Comparison of ENCODE assay signal across 7 cellular contexts in the genomic region with DNA sequence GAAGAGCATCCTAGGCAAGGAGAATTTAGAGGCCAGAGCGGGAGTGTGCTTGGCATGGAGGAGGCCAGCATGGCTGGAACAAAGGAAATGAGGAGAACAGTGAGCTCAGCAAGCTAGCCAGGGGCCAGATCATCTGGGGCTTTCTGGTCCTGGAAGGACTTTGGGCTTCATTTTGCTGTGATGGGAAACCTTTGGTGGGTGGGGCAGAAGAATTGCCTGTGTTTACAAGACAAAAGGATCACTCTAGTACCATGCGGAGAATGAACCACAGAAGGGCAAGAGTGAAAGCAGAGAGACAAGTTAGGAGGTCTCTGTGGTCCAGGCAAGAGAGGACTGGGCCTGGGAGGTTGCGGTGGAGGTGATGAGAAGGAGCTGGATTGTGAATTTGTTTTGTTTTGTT.
"Had no signal": no experiment of that assay in that cellular context is flagged by ENCODE, and none has a peak within 500 bp of the region (broad histone marks: within the 10 kb centered on the region; RNA-seq: fewer than 3 reads in every experiment).

No MANE protein-coding gene starts in this region.

- DNase-seq: GM23248, H7, HCEC 1CT, KBM-7 had no signal

- H2AFZ ChIP-seq: GM23248 had no signal

- H3K9ac ChIP-seq: GM23248 had no signal

- H3K4me1 Mint-ChIP-seq: IgD-negative memory B cell had no signal

- H3K4me3 ChIP-seq: GM23248 had no signal

- H3K36me3 Mint-ChIP-seq: IgD-negative memory B cell had no signal

- H3K27ac ChIP-seq: GM23248, HL-60 had no signal

- ATAC-seq: HepG2 had no signal

- H3K9me3 Mint-ChIP-seq: IgD-negative memory B cell had no signal

- H3K27ac Mint-ChIP-seq: IgD-negative memory B cell had no signal

- H3K4me3 Mint-ChIP-seq: IgD-negative memory B cell had no signal
